ENCODE assay signal across 9 cellular contexts in the genomic region with DNA sequence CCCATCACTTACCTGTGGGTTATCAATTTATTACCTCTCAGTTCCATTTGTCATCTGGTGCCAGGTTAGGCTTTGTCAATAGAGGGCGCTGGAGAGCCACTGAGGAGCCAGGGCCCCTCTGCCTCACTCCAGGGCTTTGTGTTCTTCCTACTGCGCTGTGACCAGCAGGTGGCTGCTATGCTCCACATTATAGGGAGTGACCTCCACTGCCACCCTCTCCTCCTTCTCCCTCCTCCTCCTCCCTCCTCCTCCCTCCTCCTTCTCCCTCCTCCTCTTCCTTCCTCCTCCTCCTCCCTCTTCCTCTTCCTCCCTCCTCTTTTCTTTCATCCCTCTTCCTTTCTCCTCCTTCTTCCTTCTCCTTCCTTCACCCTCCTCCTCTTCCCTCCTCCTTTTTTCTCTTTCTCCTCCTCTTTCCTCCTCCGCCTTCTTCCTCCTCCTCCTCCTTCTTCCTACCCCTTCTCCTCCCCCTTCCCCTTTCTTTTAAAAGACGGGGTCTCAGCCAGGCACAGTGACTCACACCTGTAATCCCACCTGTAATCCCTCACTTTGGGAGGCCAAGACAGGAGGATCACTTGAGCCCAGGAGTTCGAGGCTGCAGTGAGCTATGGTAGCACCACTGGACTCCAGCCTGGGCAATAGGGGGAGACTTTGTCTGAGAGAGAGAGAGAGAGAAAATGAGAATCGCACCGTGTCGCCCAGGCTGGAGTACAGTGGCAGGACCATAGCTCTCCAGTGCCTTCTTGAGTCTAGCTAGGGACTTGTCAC. TPM values are rescaled to one million over a fixed set of nuclear protein-coding genes. Genes with fewer than 3 reads are reported as not detected.
DNase-seq lines count a peak whose midpoint lies in the region; ATAC-seq and TF ChIP-seq lines count a peak whose summit lies in the region.
"Had no signal": no experiment of that assay in that cellular context is flagged by ENCODE, and none has a peak within 500 bp of the region (broad histone marks: within the 10 kb centered on the region; RNA-seq: fewer than 3 reads in every experiment).

No MANE protein-coding gene starts in this region.

- H3K36me3 Mint-ChIP-seq in CD4-positive, alpha-beta T cell (ENCODE audit: low read depth), result no peaks in the 10 kb centered on the region
- H3K36me3 Mint-ChIP-seq: IgD-negative memory B cell had no signal

- peak; percentile 100 for ATAC-seq in CD4-positive, alpha-beta T cell (ENCODE audit: poor library complexity)
- ATAC-seq in GM19455 (IDR thresholded peaks at IDR 0.05; ENCODE audit: unreplicated experiment), result peak; percentile 57

- peak; percentile 85 to 90 (median 87) for DNase-seq in CD4-positive, alpha-beta T cell
- peak; percentile 89 for DNase-seq in HS-27A (ENCODE audit: low read depth)
- peak; percentile 81 for DNase-seq in NCI-H82 treated with DMSO at 0.1 percent for 48 hours (lab: John Stamatoyannopoulos, UW; ENCODE audit: unreplicated experiment)
- DNase-seq in activated CD4-positive, alpha-beta T cell treated with anti-CD3 and anti-CD28 coated beads, Interleukin-2, amount 50 U/mL, for 48 hours, result peak; percentile 94 to 95
- peak; percentile 89 for DNase-seq in effector CD4-positive, alpha-beta T cell
- peak; percentile 91 for DNase-seq in mesendoderm
- DNase-seq in stimulated activated CD8-positive, alpha-beta memory T cell treated with anti-CD3 and anti-CD28 coated beads, Interleukin-4, amount 100 ng/mL, for 1 hour (ENCODE audit: low read depth in 2 of 2, low spot score in 1 of 2), result peak; percentile 78 to 82

- CTCF ChIA-PET in CD4-positive, alpha-beta T cell (lab: Charles Lee), result interaction anchor here (0.7 to 1.3 kb wide), 4 partner anchors 9 to 421 kb away, joined by 3 to 4 read pairs (median 4); a partner anchor contains a TSS

- H2BK15ac ChIP-seq in mesendoderm (replicated peaks; ENCODE audit: low read depth), result no peak overlapping the region

- H3K4me1 Mint-ChIP-seq in CD4-positive, alpha-beta T cell (ENCODE audit: low read depth), result no peaks in the 10 kb centered on the region

- H3K9ac ChIP-seq in mesendoderm (ENCODE audit: low read length), result no peak overlapping the region

- no peak overlapping the region for H3K56ac ChIP-seq in mesendoderm (ENCODE audit: low read length)

- H3K79me1 ChIP-seq in mesendoderm (ENCODE audit: low read length), result no peaks in the 10 kb centered on the region

- H3K27ac ChIP-seq in CD4-positive, alpha-beta T cell (ENCODE audit: low read depth, low read length), result no peak overlapping the region
- no peak overlapping the region for H3K27ac ChIP-seq in mesendoderm (ENCODE audit: low read depth, low read length)

- no peak overlapping the region for H3K18ac ChIP-seq in mesendoderm (ENCODE audit: low read length)

- H2BK120ac ChIP-seq in mesendoderm (ENCODE audit: low read depth, low read length), result no peak overlapping the region

- no peak overlapping the region for H4K5ac ChIP-seq in mesendoderm (ENCODE audit: low read length)

- H3K4me3 ChIP-seq in mesendoderm (ENCODE audit: low read length), result no peak overlapping the region

- no peak overlapping the region for H2AK5ac ChIP-seq in mesendoderm (ENCODE audit: low read length)

- H3K79me2 ChIP-seq in mesendoderm (ENCODE audit: control insufficient read depth, insufficient read depth, low read length), result no peaks in the 10 kb centered on the region

- H3K27ac Mint-ChIP-seq in CD4-positive, alpha-beta T cell, result no peak overlapping the region
- H3K27ac Mint-ChIP-seq: IgD-negative memory B cell had no signal

- no peaks in the 10 kb centered on the region for H3K9me3 Mint-ChIP-seq in CD4-positive, alpha-beta T cell
- H3K9me3 Mint-ChIP-seq: IgD-negative memory B cell had no signal

- POLR2A ChIA-PET in CD4-positive, alpha-beta T cell (lab: Charles Lee), result interaction anchor here (0.9 kb wide), 1 partner anchor 20 kb away, joined by 3 read pairs; no protein-coding TSS in a partner anchor

- no peak overlapping the region for H3K4me3 Mint-ChIP-seq in CD4-positive, alpha-beta T cell
- H3K4me3 Mint-ChIP-seq: IgD-negative memory B cell had no signal

- no peak overlapping the region for H2BK5ac ChIP-seq in mesendoderm (ENCODE audit: low read length)

- no peak overlapping the region for H3K23ac ChIP-seq in mesendoderm (ENCODE audit: low read length)

- WGBS in mesendoderm (ENCODE audit: extremely low coverage, insufficient coverage, low lambda C conversion rate), result 100% methylated on average over 1 of the region's 8 CpGs

- no peak overlapping the region for H4K8ac ChIP-seq in mesendoderm (ENCODE audit: low read depth, low read length)

- no peaks in the 10 kb centered on the region for H3K27me3 ChIP-seq in CD4-positive, alpha-beta T cell (ENCODE audit: control insufficient read depth, insufficient read depth, low read length)
- no peaks in the 10 kb centered on the region for H3K27me3 ChIP-seq in mesendoderm (ENCODE audit: insufficient read depth, low read length, poor library complexity)

- no peak overlapping the region for H3K4ac ChIP-seq in mesendoderm (ENCODE audit: low read depth, low read length)

- intact Hi-C loops in CD4-positive, alpha-beta T cell (cut with DNase I, micrococcal nuclease), result loop anchor here (1.0 to 5.0 kb wide), 8 partner anchors 8 to 237 kb away; a partner anchor contains a TSS

- H3K4me2 ChIP-seq in mesendoderm (ENCODE audit: low read length), result no peak overlapping the region

- peak; percentile 97 for TF ChIP-seq CTCF in CD4-positive, alpha-beta T cell (IDR thresholded peaks at IDR 0.05)

- H3K36me3 ChIP-seq in mesendoderm (ENCODE audit: control insufficient read depth, insufficient read depth, low read length), result no peaks in the 10 kb centered on the region

- H3K27me3 Mint-ChIP-seq in CD4-positive, alpha-beta T cell, result no peaks in the 10 kb centered on the region
- H3K27me3 Mint-ChIP-seq: IgD-negative memory B cell had no signal

- H3K9me3 ChIP-seq in CD4-positive, alpha-beta T cell (ENCODE audit: control insufficient read depth, low read length), result no peaks in the 10 kb centered on the region

- no peaks in the 10 kb centered on the region for H3K4me1 ChIP-seq in mesendoderm (ENCODE audit: control insufficient read depth, low read depth, low read length)

RNA-seq across cellular contexts. Expression of a gene that starts 10.3 kb away (rescaled TPM):
- total RNA-seq in CD4-positive, alpha-beta T cell, result 1 to 10 TPM; 2.2 to 3.3 TPM
- 0.01 TPM for polyA plus RNA-seq in mesendoderm (2013, experiment 1 of 2)
- 0.07 TPM for polyA plus RNA-seq in mesendoderm (2013, experiment 2 of 2)

RNA-seq across cellular contexts. Expression of a gene that starts 23.8 kb away (rescaled TPM):
- 10 to 100 TPM; 59.4 to 59.7 TPM for total RNA-seq in CD4-positive, alpha-beta T cell
- 13.9 TPM for polyA plus RNA-seq in mesendoderm (2013, experiment 1 of 2)
- 13.0 TPM for polyA plus RNA-seq in mesendoderm (2013, experiment 2 of 2)

RNA-seq across cellular contexts. Expression of a gene that starts 27.7 kb away (rescaled TPM):
- under 1 TPM; 0.36 to 0.47 TPM for total RNA-seq in CD4-positive, alpha-beta T cell
- polyA plus RNA-seq in mesendoderm (2013, experiment 1 of 2), result 0.22 TPM
- polyA plus RNA-seq in mesendoderm (2013, experiment 2 of 2), result 0.31 TPM
- polyA plus RNA-seq: IgD-negative memory B cell had no signal

RNA-seq across cellular contexts. Expression of a gene that starts 45.9 kb away (rescaled TPM):
- 100 to 1,000 TPM; 136 to 144 TPM for total RNA-seq in CD4-positive, alpha-beta T cell
- polyA plus RNA-seq in mesendoderm (2013, experiment 1 of 2), result 609 TPM
- 620 TPM for polyA plus RNA-seq in mesendoderm (2013, experiment 2 of 2)

RNA-seq across cellular contexts. Expression of a gene that starts 48.2 kb away (rescaled TPM):
- total RNA-seq in CD4-positive, alpha-beta T cell, result 10 to 100 TPM; 40.3 to 43.1 TPM
- polyA plus RNA-seq in mesendoderm (2013, experiment 1 of 2), result 6.2 TPM
- polyA plus RNA-seq in mesendoderm (2013, experiment 2 of 2), result 5.7 TPM
